Comparison of ENCODE assay signal across 12 cellular contexts in the genomic region with DNA sequence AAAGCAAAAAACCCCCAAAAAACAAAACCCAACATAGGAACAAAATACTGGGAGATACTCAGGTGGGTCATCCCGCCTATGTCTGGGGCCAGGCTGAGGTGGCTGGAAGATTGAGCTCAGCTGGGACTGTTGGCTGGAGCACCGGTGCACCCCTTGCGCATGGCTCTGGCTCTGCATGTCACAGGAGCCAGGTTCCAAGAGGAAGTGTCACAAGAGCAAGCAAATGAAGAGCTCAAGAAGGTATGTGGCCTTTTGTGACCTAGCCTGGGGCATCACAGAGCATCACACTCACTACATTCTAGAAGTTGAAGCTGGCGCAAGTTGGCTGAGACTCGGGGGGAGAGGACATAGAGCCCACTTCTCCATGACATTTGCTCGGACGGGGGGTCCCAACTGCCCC.
"Had no signal": no experiment of that assay in that cellular context is flagged by ENCODE, and none has a peak within 500 bp of the region (broad histone marks: within the 10 kb centered on the region; RNA-seq: fewer than 3 reads in every experiment).

No MANE protein-coding gene starts in this region.

- ATAC-seq: activated T-cell treated with anti-CD3 and anti-CD28 coated beads, Interleukin-2, amount 50 U/mL, for 4 hours; lower lobe of right lung; naive thymus-derived CD8-positive, alpha-beta T cell had no signal

- H3K4me2 ChIP-seq: hepatocyte had no signal

- H2AFZ ChIP-seq: hepatocyte had no signal

- DNase-seq: activated CD4-positive, alpha-beta memory T cell treated with anti-CD3 and anti-CD28 coated beads for 36 hours; activated CD4-positive, alpha-beta T cell treated with anti-CD3 and anti-CD28 coated beads for 1 hour; activated effector memory CD4-positive, alpha-beta T cell treated with anti-CD3 and anti-CD28 coated beads, Interleukin-2, amount 50 U/mL, for 16 hours; activated T-cell treated with anti-CD3 and anti-CD28 coated beads, Interleukin-2, amount 50 U/mL, for 4 hours; colonic mucosa; lower lobe of right lung; naive thymus-derived CD8-positive, alpha-beta T cell; T1000 had no signal

- H3K4me3 ChIP-seq: colonic mucosa, hepatocyte, lower lobe of right lung, skin epidermis, tibial nerve had no signal

- H3K9me3 Mint-ChIP-seq: activated CD4-positive, alpha-beta memory T cell treated with anti-CD3 and anti-CD28 coated beads for 36 hours; activated T-cell treated with anti-CD3 and anti-CD28 coated beads, Interleukin-2, amount 50 U/mL, for 4 hours; naive thymus-derived CD8-positive, alpha-beta T cell had no signal

- H3K27me3 ChIP-seq: colonic mucosa, hepatocyte, tibial nerve had no signal

- H3K27ac Mint-ChIP-seq: activated CD4-positive, alpha-beta memory T cell treated with anti-CD3 and anti-CD28 coated beads for 36 hours; activated naive CD8-positive, alpha-beta T cell had no signal

- H3K27me3 Mint-ChIP-seq: activated naive CD8-positive, alpha-beta T cell had no signal

- H3K79me2 ChIP-seq: hepatocyte had no signal

- H3K9me3 ChIP-seq: colonic mucosa, lower lobe of right lung, tibial nerve had no signal

- H3K36me3 Mint-ChIP-seq: activated CD4-positive, alpha-beta memory T cell treated with anti-CD3 and anti-CD28 coated beads for 36 hours; activated naive CD8-positive, alpha-beta T cell; naive thymus-derived CD8-positive, alpha-beta T cell had no signal

- H3K4me3 Mint-ChIP-seq: activated CD4-positive, alpha-beta memory T cell treated with anti-CD3 and anti-CD28 coated beads for 36 hours; activated naive CD8-positive, alpha-beta T cell; activated T-cell treated with anti-CD3 and anti-CD28 coated beads, Interleukin-2, amount 50 U/mL, for 4 hours; naive thymus-derived CD8-positive, alpha-beta T cell had no signal

- H3K27ac ChIP-seq: colonic mucosa, hepatocyte, lower lobe of right lung, tibial nerve had no signal

- H3K4me1 ChIP-seq: colonic mucosa, lower lobe of right lung had no signal

- H3K36me3 ChIP-seq: colonic mucosa, lower lobe of right lung, tibial nerve had no signal
